ENCODE assay signal across 9 cellular contexts in genomic region chr17:76262732-76263344, GRCh38. TPM values are rescaled to one million over a fixed set of nuclear protein-coding genes. Genes with fewer than 3 reads are reported as not detected.
A peak's percentile ranks its signal among the peaks of the same experiment; 100 is the strongest.
DNase-seq lines count a peak whose midpoint lies in the region; ATAC-seq, FAIRE-seq and TF ChIP-seq lines count a peak whose summit lies in the region.
"Had no signal": no experiment of that assay in that cellular context is flagged by ENCODE, and none has a peak within 500 bp of the region (broad histone marks: within the 10 kb centered on the region; RNA-seq: fewer than 3 reads in every experiment).

No MANE protein-coding gene starts in this region.

- no peak for TF ChIP-seq CTCF in K562 (IDR thresholded peaks at IDR 0.05 in 2 of 3, conservative IDR thresholded peaks at IDR 0.05 in 1 of 3; ENCODE audit: insufficient read depth in 2 of 3, low read depth in 1 of 3, low read length in 3 of 3)
- no peak for TF ChIP-seq CTCF in pancreas (IDR thresholded peaks at IDR 0.05)
- TF ChIP-seq CTCF in tibial artery (IDR thresholded peaks at IDR 0.05), result no peak

- H3K4me1 ChIP-seq in K562 (replicated peaks in 1 of 2; ENCODE audit: control insufficient read depth in 2 of 2, insufficient read depth in 2 of 2, low read length in 2 of 2) (peaks cover 20 to 24% of the 10 kb centered on the region in 2 experiments; a peak in 4 of 5 replicates), pancreas (peaks cover 44 to 59% (median 46%) of the 10 kb centered on the region in 3 donors), tibial artery (peaks cover 0 to 28% (median 19%) of the 10 kb centered on the region in 4 donors)

- peaks cover 26% of the 10 kb centered on the region for H3K79me2 ChIP-seq in K562 (ENCODE audit: control insufficient read depth, insufficient read depth, low read length)

- H3K9ac ChIP-seq in K562 (ENCODE audit: insufficient read depth in 1 of 2, low read depth in 2 of 2, low read length in 2 of 2), result peak overlapping the region in 1 of 2 experiments; percentile 48; a peak in 1 of 4 replicates

- no peaks in the 10 kb centered on the region for H3K9me1 ChIP-seq in K562 (ENCODE audit: control insufficient read depth, insufficient read depth, low read length)

- no peaks in the 10 kb centered on the region for H3K27me3 ChIP-seq in K562 (ENCODE audit: control insufficient read depth in 2 of 2, insufficient read depth in 2 of 2, low read length in 2 of 2)
- no peaks in the 10 kb centered on the region for H3K27me3 ChIP-seq in pancreas
- no peaks in the 10 kb centered on the region for H3K27me3 ChIP-seq in tibial artery

- peak; percentile 38 for DNase-seq in NK-92 treated with Interleukin-12 subunit alpha and Interleukin-12 subunit beta, amount 100 ng/mL, for 24 hours (lab: John Stamatoyannopoulos, UW)
- no peak for DNase-seq in NK-92 (lab: John Stamatoyannopoulos, UW; ENCODE audit: unreplicated experiment)
- DNase-seq in NCI-H69 (lab: John Stamatoyannopoulos, UW), result peak; percentile 92
- DNase-seq in K562 (ENCODE audit: extremely low read depth in 1 of 4, low spot score in 3 of 4), result no peak
- DNase-seq in pancreas, result peak; percentile 69 to 81 (median 76)
- no peak for DNase-seq in tibial artery
- no peak for DNase-seq in sciatic nerve (ENCODE audit: low spot score)
- DNase-seq in inferior parietal cortex (ENCODE audit: extremely low spot score), result no peak

- in situ Hi-C loops in K562 (cut with MboI), result loop anchor here (5.0 kb wide), 1 partner anchor 66 kb away; no protein-coding TSS in a partner anchor

- H3K4me3 ChIP-seq in K562 (no peak overlapping the region), pancreas (peak overlapping the region in 2 of 4 donors; percentile 1 to 2), tibial artery (no peak overlapping the region)

- no peak for ATAC-seq in K562
- peak; percentile 29 to 50 (median 43) for ATAC-seq in pancreas
- ATAC-seq in sciatic nerve, result no peak

- TF ChIP-seq EP300 in K562 (IDR thresholded peaks at IDR 0.05; ENCODE audit: low read length), result no peak

- H2AFZ ChIP-seq in K562 (ENCODE audit: low read depth, low read length), result peak overlapping the region; percentile 81

- no peak for TF ChIP-seq POLR2A in K562 (conservative IDR thresholded peaks at IDR 0.05)

- H3K27ac ChIP-seq in K562 (ENCODE audit: extremely low read depth, low read depth, low read length) (peak overlapping the region; percentile 38; the same call in 1 of the 3 replicates), pancreas (peak overlapping the region; percentile 82 to 94 (median 90)), tibial artery (no peak overlapping the region)

- no TSS peak for BruUV-seq in K562 (replicated peaks; lab: Mats Ljungman, UMichigan)

- H3K9me3 ChIP-seq in K562 (replicated peaks; ENCODE audit: control insufficient read depth, insufficient read depth, low read depth, low read length) (no peaks in the 10 kb centered on the region), pancreas (no peaks in the 10 kb centered on the region), tibial artery (no peaks in the 10 kb centered on the region)

- no peak overlapping the region for H3K4me2 ChIP-seq in K562 (ENCODE audit: insufficient read depth, low read length)

- peaks cover 14% of the 10 kb centered on the region for H3K36me3 ChIP-seq in K562 (ENCODE audit: control insufficient read depth, insufficient read depth, low read length)
- no peaks in the 10 kb centered on the region for H3K36me3 ChIP-seq in pancreas
- H3K36me3 ChIP-seq in tibial artery, result peaks cover 0 to 2% (median 0%) of the 10 kb centered on the region in 3 donors

- no peak for TF ChIP-seq RAD21 in K562 (CRISPR knock-in tag; conservative IDR thresholded peaks at IDR 0.05 in 1 of 2, IDR thresholded peaks at IDR 0.05 in 1 of 2)

- intact Hi-C loops in K562 (cut with micrococcal nuclease) (no loop called here), pancreas (cut with DNase I) (no loop called here), tibial artery (cut with DNase I; ENCODE audit: low total_unique reads) (no loop called here), sciatic nerve (cut with DNase I) (no loop called here)

- CTCF ChIA-PET in K562 (lab: Yijun Ruan, JAX; ENCODE audit: low intra/inter-chr PET ratio), result no interaction called here

- FAIRE-seq in K562 (lab: Jason Lieb, UNC), result no peak
- FAIRE-seq in pancreas (lab: Jason Lieb, UNC), result no peak
- FAIRE-seq: TTC549 had no signal

- no peaks in the 10 kb centered on the region for H4K20me1 ChIP-seq in K562 (replicated peaks; ENCODE audit: control insufficient read depth, insufficient read depth, low read length)

- 58% methylated on average over 9 of the region's 9 CpGs for WGBS in K562 (ENCODE audit: insufficient coverage, low coverage, missing lambda C conversion rate)
- 9 to 11% methylated on average over 9 of the region's 9 CpGs for WGBS in pancreas, 2 donors

- POLR2A ChIA-PET in K562 (lab: Yijun Ruan, JAX), result interaction anchor here (1.0 to 3.4 kb wide), 4 partner anchors 10 to 160 kb away, joined by 3 to 28 read pairs (median 8); partner anchors contain the start of gene EXOC7

TF ChIP-seq in K562, 482 proteins besides CTCF, POLR2A, EP300 and RAD21 (continues in another document):
- no peak for TF ChIP-seq ETS2 (tag; IDR thresholded peaks at IDR 0.05; ENCODE audit: borderline replicate concordance, poor library complexity, severe bottlenecking)
- TF ChIP-seq YY1 (IDR thresholded peaks at IDR 0.05; ENCODE audit: borderline replicate concordance in 1 of 3, control insufficient read depth in 1 of 3, extremely low read depth in 1 of 3, insufficient read depth in 3 of 3, insufficient read length in 1 of 3, insufficient replicate concordance in 2 of 3, low read depth in 1 of 3, low read length in 2 of 3), result no peak

RNA-seq across cellular contexts. Expression of gene UBALD2, which starts 2.3 kb away (rescaled TPM):
- 10.6 and 25.5 TPM in 2 replicates for total RNA-seq in K562 (2011; cell fraction: chromatin; rRNA removed; ENCODE audit: low replicate concordance)
- total RNA-seq in K562 (2011; cell fraction: nucleolus; rRNA removed), result 27.3 and 33.0 TPM in 2 replicates
- 22.7 and 24.3 TPM in 2 replicates for total RNA-seq in K562 (2011; cell fraction: nucleoplasm; rRNA removed)
- total RNA-seq in K562 (2014; rRNA removed), result 43.1 and 52.7 TPM in 2 replicates
- 5.8 and 7.6 TPM in 2 replicates for total RNA-seq in K562 (2014; rRNA removed; fragmentation: Illumina TruSeq; extraction: Trizol)
- total RNA-seq in K562 (2015; rRNA removed; fragmentation: Illumina TruSeq; extraction: Trizol), result 21.9 and 25.3 TPM in 2 replicates
- total RNA-seq in K562 (2021), result 85.3 and 94.1 TPM in 2 replicates
- polyA plus RNA-seq in K562 (2011; rRNA removed), result 46.6 and 79.6 TPM in 2 replicates
- 34.5 and 74.0 TPM in 2 replicates for polyA plus RNA-seq in K562 (2011; cell fraction: cytosol; rRNA removed)
- 55.6 and 56.6 TPM in 2 replicates for polyA plus RNA-seq in K562 (2011; cell fraction: nucleus; rRNA removed)
- polyA plus RNA-seq in K562 (2012), result 62.8 and 75.4 TPM in 2 replicates
- polyA plus RNA-seq in K562 (2014; fragmentation: Illumina TruSeq; extraction: Trizol), result 17.4 and 39.3 TPM in 2 replicates
- polyA plus RNA-seq in K562 (2014; fragmentation: Nextera tagmentation; extraction: Ambion mirVana), result 1 to 10 TPM; 2.3 to 3.9 TPM
- polyA plus RNA-seq in K562 (2014; rRNA removed), result 40.6 and 46.5 TPM in 2 replicates
- polyA minus RNA-seq in K562 (2011; rRNA and poly(A)+ RNA removed), result 8.0 and 8.5 TPM in 2 replicates
- polyA minus RNA-seq in K562 (2011; cell fraction: cytosol; rRNA and poly(A)+ RNA removed), result 32.8 and 59.0 TPM in 2 replicates
- polyA minus RNA-seq in K562 (2011; cell fraction: nucleus; rRNA and poly(A)+ RNA removed), result 8.1 and 9.6 TPM in 2 replicates
- 10 to 100 TPM; 17.8 to 34.6 (median 24.6) TPM for total RNA-seq in pancreas
- polyA plus RNA-seq in pancreas, result 10 to 100 TPM; 21.8 to 30.0 TPM
- total RNA-seq in sciatic nerve, result 38.4 TPM

RNA-seq across cellular contexts. Expression of gene RNF157, which starts 22.5 kb away (rescaled TPM):
- 105 and 114 TPM in 2 replicates for total RNA-seq in K562 (2011; cell fraction: chromatin; rRNA removed; ENCODE audit: low replicate concordance)
- total RNA-seq in K562 (2011; cell fraction: nucleolus; rRNA removed), result 43.7 and 60.5 TPM in 2 replicates
- 85.8 and 127 TPM in 2 replicates for total RNA-seq in K562 (2011; cell fraction: nucleoplasm; rRNA removed)
- 12.7 and 21.6 TPM in 2 replicates for total RNA-seq in K562 (2014; rRNA removed)
- 16.3 and 17.9 TPM in 2 replicates for total RNA-seq in K562 (2014; rRNA removed; fragmentation: Illumina TruSeq; extraction: Trizol)
- 28.2 and 28.7 TPM in 2 replicates for total RNA-seq in K562 (2015; rRNA removed; fragmentation: Illumina TruSeq; extraction: Trizol)
- total RNA-seq in K562 (2021), result 28.6 and 29.0 TPM in 2 replicates
- polyA plus RNA-seq in K562 (2011; rRNA removed), result 30.5 and 37.8 TPM in 2 replicates
- 29.5 and 33.1 TPM in 2 replicates for polyA plus RNA-seq in K562 (2011; cell fraction: cytosol; rRNA removed)
- polyA plus RNA-seq in K562 (2011; cell fraction: nucleus; rRNA removed), result 28.4 and 36.3 TPM in 2 replicates
- 21.3 and 53.9 TPM in 2 replicates for polyA plus RNA-seq in K562 (2012)
- polyA plus RNA-seq in K562 (2014; fragmentation: Illumina TruSeq; extraction: Trizol), result 29.0 and 31.7 TPM in 2 replicates
- polyA plus RNA-seq in K562 (2014; fragmentation: Nextera tagmentation; extraction: Ambion mirVana), result 10 to 100 TPM in 1 of 2 experiments, 1 to 10 TPM in 1; 8.1 to 12.7 TPM
- 20.8 and 26.3 TPM in 2 replicates for polyA plus RNA-seq in K562 (2014; rRNA removed)
- polyA minus RNA-seq in K562 (2011; rRNA and poly(A)+ RNA removed), result 40.3 and 41.8 TPM in 2 replicates
- polyA minus RNA-seq in K562 (2011; cell fraction: cytosol; rRNA and poly(A)+ RNA removed), result 30.4 and 40.2 TPM in 2 replicates
- polyA minus RNA-seq in K562 (2011; cell fraction: nucleus; rRNA and poly(A)+ RNA removed), result 13.2 and 28.3 TPM in 2 replicates
- total RNA-seq in pancreas, result 1 to 10 TPM in 5 of 6 donors, under 1 TPM in 1; 0.87 to 4.0 (median 2.8) TPM
- 1 to 10 TPM; 3.4 to 6.4 TPM for polyA plus RNA-seq in pancreas
- 15.8 TPM for total RNA-seq in sciatic nerve

RNA-seq across cellular contexts. Expression of gene QRICH2, which starts 45.2 kb away (rescaled TPM):
- total RNA-seq in K562 (2011; cell fraction: chromatin; rRNA removed; ENCODE audit: low replicate concordance), result 4.4 and 9.4 TPM in 2 replicates
- total RNA-seq in K562 (2011; cell fraction: nucleolus; rRNA removed), result 3.3 and 4.1 TPM in 2 replicates
- total RNA-seq in K562 (2011; cell fraction: nucleoplasm; rRNA removed), result 2.4 TPM in 2 replicates
- 1.3 and 1.5 TPM in 2 replicates for total RNA-seq in K562 (2014; rRNA removed)
- total RNA-seq in K562 (2014; rRNA removed; fragmentation: Illumina TruSeq; extraction: Trizol), result 0.89 and 1.1 TPM in 2 replicates
- 1.6 and 2.0 TPM in 2 replicates for total RNA-seq in K562 (2015; rRNA removed; fragmentation: Illumina TruSeq; extraction: Trizol)
- total RNA-seq in K562 (2021), result 1.4 and 2.0 TPM in 2 replicates
- 0.46 and 1.3 TPM in 2 replicates for polyA plus RNA-seq in K562 (2011; rRNA removed)
- 0.82 and 1.0 TPM in 2 replicates for polyA plus RNA-seq in K562 (2011; cell fraction: cytosol; rRNA removed)
- polyA plus RNA-seq in K562 (2011; cell fraction: nucleus; rRNA removed), result 3.4 and 4.1 TPM in 2 replicates
- polyA plus RNA-seq in K562 (2012), result 1.5 and 13.0 TPM in 2 replicates
- polyA plus RNA-seq in K562 (2014; fragmentation: Illumina TruSeq; extraction: Trizol), result 0.40 and 0.61 TPM in 2 replicates
- polyA plus RNA-seq in K562 (2014; fragmentation: Nextera tagmentation; extraction: Ambion mirVana), result under 1 TPM; 0.03 to 0.07 TPM
- polyA plus RNA-seq in K562 (2014; rRNA removed), result 0.81 and 1.2 TPM in 2 replicates
- 6.7 and 10.1 TPM in 2 replicates for polyA minus RNA-seq in K562 (2011; rRNA and poly(A)+ RNA removed)
- polyA minus RNA-seq in K562 (2011; cell fraction: cytosol; rRNA and poly(A)+ RNA removed), result 1.8 and 2.2 TPM in 2 replicates
- 1.1 and 2.2 TPM in 2 replicates for polyA minus RNA-seq in K562 (2011; cell fraction: nucleus; rRNA and poly(A)+ RNA removed)
- 1 to 10 TPM in 5 of 6 donors, under 1 TPM in 1; 0.81 to 2.6 (median 1.6) TPM for total RNA-seq in pancreas
- 1 to 10 TPM; 7.4 to 9.2 TPM for polyA plus RNA-seq in pancreas
- total RNA-seq in sciatic nerve, result 4.1 TPM

Comparison
In these comparisons a context has a peak if more than half of its experiments do, and no peak if none do; other contexts are left out.
1. DNase-seq: peak in NK-92 treated with Interleukin-12 subunit alpha and Interleukin-12 subunit beta, amount 100 ng/mL, for 24 hours (single experiment), NCI-H69 (single experiment) and pancreas (6 of 6); none in NK-92 (single experiment), K562 (0 of 4), tibial artery (0 of 2), sciatic nerve (single experiment) and inferior parietal cortex (single experiment).
2. ATAC-seq: peak in pancreas (4 of 4); none in K562 (single experiment) and sciatic nerve (single experiment).
3. H3K27ac ChIP-seq: peak in K562 (single experiment) and pancreas (4 of 4); none in tibial artery (0 of 2).